ENCODE assay signal across 17 cellular contexts in the genomic region with DNA sequence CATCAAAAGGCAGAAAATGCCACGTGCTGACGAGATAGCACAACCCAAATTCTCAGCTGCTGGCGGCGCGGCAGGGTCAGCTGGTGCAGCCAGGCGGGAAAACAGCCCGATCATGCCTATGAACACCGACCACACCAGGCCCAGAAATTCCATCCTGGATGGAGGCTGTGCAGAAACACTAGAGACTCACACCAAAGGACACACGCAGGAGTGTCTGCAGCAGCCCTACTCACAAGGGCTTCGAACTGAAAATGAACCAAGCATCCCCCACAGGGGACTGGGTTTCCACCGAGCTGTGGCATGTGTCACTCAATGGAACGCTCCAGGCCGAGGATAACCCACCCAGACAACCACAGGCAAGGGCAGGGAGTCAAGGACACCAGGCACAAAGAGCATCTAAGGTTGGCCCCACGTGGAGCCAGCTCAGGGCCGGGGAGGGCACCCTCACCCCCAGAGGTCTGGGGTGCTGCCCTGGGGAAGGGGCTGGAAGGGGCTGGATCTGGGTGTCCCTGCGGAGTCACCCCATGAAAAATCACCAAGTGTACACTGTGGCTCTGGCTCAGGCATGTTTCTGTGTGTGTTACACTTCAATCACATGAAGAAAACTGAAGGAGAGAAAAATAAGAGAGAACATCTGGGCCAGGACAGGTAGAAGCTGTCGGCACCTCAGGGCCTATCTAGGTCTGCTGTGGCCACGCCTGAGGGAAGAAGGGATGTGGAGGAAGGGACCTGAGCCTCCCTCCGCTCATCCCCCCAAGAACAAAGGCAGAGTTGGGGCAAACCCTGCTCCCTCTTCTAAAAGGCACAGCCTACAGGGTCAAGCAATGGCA. TPM values are rescaled to one million over a fixed set of nuclear protein-coding genes. Genes with fewer than 3 reads are reported as not detected.
DNase-seq lines count a peak whose midpoint lies in the region; ATAC-seq and TF ChIP-seq lines count a peak whose summit lies in the region.
"Had no signal": no experiment of that assay in that cellular context is flagged by ENCODE, and none has a peak within 500 bp of the region (broad histone marks: within the 10 kb centered on the region; RNA-seq: fewer than 3 reads in every experiment).

No MANE protein-coding gene starts in this region.

- peaks cover 0 to 3% of the 10 kb centered on the region in 2 donors for H3K27me3 Mint-ChIP-seq in CD8-positive, alpha-beta memory T cell

- ATAC-seq in heart left ventricle: no peak

- intact Hi-C loops in heart left ventricle (cut with DNase I): no loop called here
- intact Hi-C loops in posterior vena cava (cut with DNase I): no loop called here

- peak in 1 of 5 donors; percentile 14 for DNase-seq in CD8-positive, alpha-beta memory T cell
- DNase-seq in activated CD8-positive, alpha-beta memory T cell treated with anti-CD3 and anti-CD28 coated beads for 24 hours: peak; percentile 50
- DNase-seq in heart left ventricle: peak in 4 of 5 donors; percentile 2 to 28 (median 11)
- peak; percentile 54 for DNase-seq in posterior vena cava (ENCODE audit: low spot score)
- no peak for DNase-seq in NCI-H524 (lab: John Stamatoyannopoulos, UW)
- no peak for DNase-seq in stimulated activated CD4-positive, alpha-beta T cell treated with anti-CD3 and anti-CD28 coated beads, Interleukin-4, amount 100 ng/mL, for 1 hour
- no peak for DNase-seq in GM19238 (ENCODE audit: insufficient read length, low spot score)
- DNase-seq: effector CD8-positive, alpha-beta T cell; midbrain; NCI-H187; NCI-H524 treated with DMSO at 0.1 percent for 48 hours; nucleus accumbens; PC-9 had no signal

- H3K4me1 ChIP-seq in CD8-positive, alpha-beta memory T cell (ENCODE audit: insufficient read depth, low read length): peaks cover 21% of the 10 kb centered on the region
- H3K4me1 ChIP-seq in heart left ventricle: peaks cover 0 to 14% (median 0%) of the 10 kb centered on the region in 12 donors

- no peaks in the 10 kb centered on the region for H3K9me3 ChIP-seq in CD8-positive, alpha-beta memory T cell (ENCODE audit: low read length)
- no peaks in the 10 kb centered on the region for H3K9me3 ChIP-seq in heart left ventricle

- no peak overlapping the region for H3K4me3 ChIP-seq in CD8-positive, alpha-beta memory T cell (ENCODE audit: low read length)
- no peak overlapping the region for H3K4me3 ChIP-seq in heart left ventricle
- H3K4me3 ChIP-seq: PC-9 had no signal

- WGBS in heart left ventricle, 4 donors: 77 to 86% (median 83%) methylated on average over 14 to 19 of the region's 19 CpGs

- POLR2A ChIA-PET in CD8-positive, alpha-beta memory T cell (lab: Charles Lee): no interaction called here

- TF ChIP-seq POLR2A in heart left ventricle (IDR thresholded peaks at IDR 0.05): no peak

- peaks cover 0 to 2% (median 0%) of the 10 kb centered on the region in 3 donors for H3K36me3 Mint-ChIP-seq in CD8-positive, alpha-beta memory T cell

- peaks cover 29 to 34% (median 33%) of the 10 kb centered on the region in 3 donors for H3K4me1 Mint-ChIP-seq in CD8-positive, alpha-beta memory T cell

- H3K36me3 ChIP-seq in CD8-positive, alpha-beta memory T cell (ENCODE audit: insufficient read depth, low read length): no peaks in the 10 kb centered on the region
- no peaks in the 10 kb centered on the region for H3K36me3 ChIP-seq in heart left ventricle

- peak overlapping the region in 6 of 8 donors; percentile 53 to 79 (median 56) for H3K27ac Mint-ChIP-seq in CD8-positive, alpha-beta memory T cell

- CTCF ChIA-PET in CD8-positive, alpha-beta memory T cell (lab: Charles Lee): interaction anchor here (1.6 to 1.7 kb wide), 3 partner anchors 21 to 31 kb away, joined by 4 to 9 read pairs (median 4); no protein-coding TSS in a partner anchor

- no peak overlapping the region for H3K4me3 Mint-ChIP-seq in CD8-positive, alpha-beta memory T cell

- no peak for TF ChIP-seq CTCF in heart left ventricle (IDR thresholded peaks at IDR 0.05)

- H3K27me3 ChIP-seq in CD8-positive, alpha-beta memory T cell (ENCODE audit: insufficient read depth, low read length, poor library complexity, severe bottlenecking): no peaks in the 10 kb centered on the region
- H3K27me3 ChIP-seq in heart left ventricle: peaks cover 13 to 41% (median 26%) of the 10 kb centered on the region in 9 donors

- no peak overlapping the region for H3K27ac ChIP-seq in CD8-positive, alpha-beta memory T cell (ENCODE audit: low read depth, low read length)
- no peak overlapping the region for H3K27ac ChIP-seq in heart left ventricle
- H3K27ac ChIP-seq: C4-2B, HL-60, PC-9 had no signal

- H3K9me3 Mint-ChIP-seq in CD8-positive, alpha-beta memory T cell: no peaks in the 10 kb centered on the region

RNA-seq across cellular contexts. Expression of a gene that starts 33.0 kb away (rescaled TPM):
- 1 to 10 TPM; 1.8 to 2.1 TPM for total RNA-seq in CD8-positive, alpha-beta memory T cell
- polyA plus RNA-seq in CD8-positive, alpha-beta memory T cell: 8.5 TPM
- total RNA-seq in heart left ventricle: 1 to 10 TPM in 6 of 9 donors, under 1 TPM in 3; 0.49 to 5.1 (median 1.4) TPM
- under 1 TPM; 0.14 to 0.42 TPM for polyA plus RNA-seq in heart left ventricle
- total RNA-seq in posterior vena cava: 1 to 10 TPM in 1 of 2 donors, under 1 TPM in 1; 0.81 to 1.1 TPM
- total RNA-seq: Daoy, LHCN-M2 had no signal

Comparison
In these comparisons a context has a peak if more than half of its experiments do, and no peak if none do; other contexts are left out.
1. DNase-seq: peak in activated CD8-positive, alpha-beta memory T cell treated with anti-CD3 and anti-CD28 coated beads for 24 hours (single experiment), heart left ventricle (4 of 5) and posterior vena cava (single experiment); none in NCI-H524 (0 of 2), stimulated activated CD4-positive, alpha-beta T cell treated with anti-CD3 and anti-CD28 coated beads, Interleukin-4, amount 100 ng/mL, for 1 hour (single experiment) and GM19238 (single experiment).